ENCODE assay signal across 2 cellular contexts in the genomic region with DNA sequence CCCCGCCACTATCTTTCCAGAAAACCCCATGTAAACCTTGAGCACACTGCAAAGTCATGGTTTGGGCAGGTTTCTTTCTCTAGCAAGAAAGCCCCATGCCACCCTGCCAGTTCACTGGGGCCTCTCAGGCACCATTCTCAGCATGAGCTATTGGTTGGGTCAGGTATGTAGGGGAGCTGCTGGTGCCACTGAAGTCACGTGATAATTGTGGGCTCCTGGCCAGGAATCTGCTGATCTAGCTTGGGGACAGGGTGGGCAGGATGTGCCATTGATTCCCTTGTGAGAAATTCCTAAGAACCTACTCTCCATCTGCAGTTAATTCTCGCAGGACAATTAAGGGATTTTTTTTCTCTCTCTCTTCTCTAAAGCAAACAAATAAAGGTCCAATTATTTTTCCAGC.
TF ChIP-seq lines count a peak whose summit lies in the region.

No MANE protein-coding gene starts in this region.

TF ChIP-seq in K562, 482 proteins besides CTCF, POLR2A, EP300 and RAD21:
- TF ChIP-seq NFATC3 (IDR thresholded peaks at IDR 0.05) (no peak), NONO (IDR thresholded peaks at IDR 0.05; ENCODE audit: low read depth in 2 of 2, low read length in 1 of 2) (no peak), SMAD4 (CRISPR knock-in tag; conservative IDR thresholded peaks at IDR 0.05) (no peak), SIN3B (IDR thresholded peaks at IDR 0.05; ENCODE audit: low read depth) (no peak), ZFX (CRISPR knock-in tag; IDR thresholded peaks at IDR 0.05) (no peak), RAD51 (IDR thresholded peaks at IDR 0.05; ENCODE audit: borderline replicate concordance, low read depth) (peak; percentile 41; the same call in 1 of the 2 replicates), KDM1A (IDR thresholded peaks at IDR 0.05) (no peak), ZNF282 (CRISPR knock-in tag; IDR thresholded peaks at IDR 0.05) (no peak), ZNF41 (CRISPR knock-in tag; conservative IDR thresholded peaks at IDR 0.05) (no peak), KLF6 (CRISPR knock-in tag; IDR thresholded peaks at IDR 0.05; ENCODE audit: borderline replicate concordance) (no peak), KDM4B (IDR thresholded peaks at IDR 0.05; ENCODE audit: borderline replicate concordance in 2 of 2, low read depth in 1 of 2) (no peak), MCM7 (IDR thresholded peaks at IDR 0.05) (no peak)
- TF ChIP-seq, protein P1, sequence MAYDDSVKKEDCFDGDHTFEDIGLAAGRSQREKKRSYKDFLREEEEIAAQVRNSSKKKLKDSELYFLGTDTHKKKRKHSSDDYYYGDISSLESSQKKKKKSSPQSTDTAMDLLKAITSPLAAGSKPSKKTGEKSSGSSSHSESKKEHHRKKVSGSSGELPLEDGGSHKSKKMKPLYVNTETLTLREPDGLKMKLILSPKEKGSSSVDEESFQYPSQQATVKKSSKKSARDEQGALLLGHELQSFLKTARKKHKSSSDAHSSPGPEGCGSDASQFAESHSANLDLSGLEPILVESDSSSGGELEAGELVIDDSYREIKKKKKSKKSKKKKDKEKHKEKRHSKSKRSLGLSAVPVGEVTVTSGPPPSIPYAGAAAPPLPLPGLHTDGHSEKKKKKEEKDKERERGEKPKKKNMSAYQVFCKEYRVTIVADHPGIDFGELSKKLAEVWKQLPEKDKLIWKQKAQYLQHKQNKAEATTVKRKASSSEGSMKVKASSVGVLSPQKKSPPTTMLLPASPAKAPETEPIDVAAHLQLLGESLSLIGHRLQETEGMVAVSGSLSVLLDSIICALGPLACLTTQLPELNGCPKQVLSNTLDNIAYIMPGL (CRISPR knock-in tag; IDR thresholded peaks at IDR 0.05), result no peak
- TF ChIP-seq, protein P2, sequence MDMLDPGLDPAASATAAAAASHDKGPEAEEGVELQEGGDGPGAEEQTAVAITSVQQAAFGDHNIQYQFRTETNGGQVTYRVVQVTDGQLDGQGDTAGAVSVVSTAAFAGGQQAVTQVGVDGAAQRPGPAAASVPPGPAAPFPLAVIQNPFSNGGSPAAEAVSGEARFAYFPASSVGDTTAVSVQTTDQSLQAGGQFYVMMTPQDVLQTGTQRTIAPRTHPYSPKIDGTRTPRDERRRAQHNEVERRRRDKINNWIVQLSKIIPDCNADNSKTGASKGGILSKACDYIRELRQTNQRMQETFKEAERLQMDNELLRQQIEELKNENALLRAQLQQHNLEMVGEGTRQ (CRISPR knock-in tag; IDR thresholded peaks at IDR 0.05), result 0 out of 2 replicates have a peak, but pooled peaks have one; percentile 10
- TF ChIP-seq, protein P3, sequence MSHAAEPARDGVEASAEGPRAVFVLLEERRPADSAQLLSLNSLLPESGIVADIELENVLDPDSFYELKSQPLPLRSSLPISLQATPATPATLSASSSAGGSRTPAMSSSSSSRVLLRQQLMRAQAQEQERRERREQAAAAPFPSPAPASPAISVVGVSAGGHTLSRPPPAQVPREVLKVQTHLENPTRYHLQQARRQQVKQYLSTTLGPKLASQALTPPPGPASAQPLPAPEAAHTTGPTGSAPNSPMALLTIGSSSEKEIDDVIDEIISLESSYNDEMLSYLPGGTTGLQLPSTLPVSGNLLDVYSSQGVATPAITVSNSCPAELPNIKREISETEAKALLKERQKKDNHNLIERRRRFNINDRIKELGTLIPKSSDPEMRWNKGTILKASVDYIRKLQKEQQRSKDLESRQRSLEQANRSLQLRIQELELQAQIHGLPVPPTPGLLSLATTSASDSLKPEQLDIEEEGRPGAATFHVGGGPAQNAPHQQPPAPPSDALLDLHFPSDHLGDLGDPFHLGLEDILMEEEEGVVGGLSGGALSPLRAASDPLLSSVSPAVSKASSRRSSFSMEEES (CRISPR knock-in tag; IDR thresholded peaks at IDR 0.05), result peak; percentile 78

TF ChIP-seq in SK-N-SH, 30 proteins besides CTCF, POLR2A, EP300 and RAD21:
- no peak for TF ChIP-seq TEAD4 (IDR thresholded peaks at IDR 0.05; ENCODE audit: borderline replicate concordance, insufficient read depth)
- TF ChIP-seq, protein P4, sequence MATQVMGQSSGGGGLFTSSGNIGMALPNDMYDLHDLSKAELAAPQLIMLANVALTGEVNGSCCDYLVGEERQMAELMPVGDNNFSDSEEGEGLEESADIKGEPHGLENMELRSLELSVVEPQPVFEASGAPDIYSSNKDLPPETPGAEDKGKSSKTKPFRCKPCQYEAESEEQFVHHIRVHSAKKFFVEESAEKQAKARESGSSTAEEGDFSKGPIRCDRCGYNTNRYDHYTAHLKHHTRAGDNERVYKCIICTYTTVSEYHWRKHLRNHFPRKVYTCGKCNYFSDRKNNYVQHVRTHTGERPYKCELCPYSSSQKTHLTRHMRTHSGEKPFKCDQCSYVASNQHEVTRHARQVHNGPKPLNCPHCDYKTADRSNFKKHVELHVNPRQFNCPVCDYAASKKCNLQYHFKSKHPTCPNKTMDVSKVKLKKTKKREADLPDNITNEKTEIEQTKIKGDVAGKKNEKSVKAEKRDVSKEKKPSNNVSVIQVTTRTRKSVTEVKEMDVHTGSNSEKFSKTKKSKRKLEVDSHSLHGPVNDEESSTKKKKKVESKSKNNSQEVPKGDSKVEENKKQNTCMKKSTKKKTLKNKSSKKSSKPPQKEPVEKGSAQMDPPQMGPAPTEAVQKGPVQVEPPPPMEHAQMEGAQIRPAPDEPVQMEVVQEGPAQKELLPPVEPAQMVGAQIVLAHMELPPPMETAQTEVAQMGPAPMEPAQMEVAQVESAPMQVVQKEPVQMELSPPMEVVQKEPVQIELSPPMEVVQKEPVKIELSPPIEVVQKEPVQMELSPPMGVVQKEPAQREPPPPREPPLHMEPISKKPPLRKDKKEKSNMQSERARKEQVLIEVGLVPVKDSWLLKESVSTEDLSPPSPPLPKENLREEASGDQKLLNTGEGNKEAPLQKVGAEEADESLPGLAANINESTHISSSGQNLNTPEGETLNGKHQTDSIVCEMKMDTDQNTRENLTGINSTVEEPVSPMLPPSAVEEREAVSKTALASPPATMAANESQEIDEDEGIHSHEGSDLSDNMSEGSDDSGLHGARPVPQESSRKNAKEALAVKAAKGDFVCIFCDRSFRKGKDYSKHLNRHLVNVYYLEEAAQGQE (IDR thresholded peaks at IDR 0.05; ENCODE audit: low read depth, low read length), result no peak
- TF ChIP-seq YY1 (IDR thresholded peaks at IDR 0.05; ENCODE audit: low read depth), result no peak
- TF ChIP-seq NRF1 (IDR thresholded peaks at IDR 0.05; ENCODE audit: low read depth, low read length), result no peak
- TF ChIP-seq, protein P5, sequence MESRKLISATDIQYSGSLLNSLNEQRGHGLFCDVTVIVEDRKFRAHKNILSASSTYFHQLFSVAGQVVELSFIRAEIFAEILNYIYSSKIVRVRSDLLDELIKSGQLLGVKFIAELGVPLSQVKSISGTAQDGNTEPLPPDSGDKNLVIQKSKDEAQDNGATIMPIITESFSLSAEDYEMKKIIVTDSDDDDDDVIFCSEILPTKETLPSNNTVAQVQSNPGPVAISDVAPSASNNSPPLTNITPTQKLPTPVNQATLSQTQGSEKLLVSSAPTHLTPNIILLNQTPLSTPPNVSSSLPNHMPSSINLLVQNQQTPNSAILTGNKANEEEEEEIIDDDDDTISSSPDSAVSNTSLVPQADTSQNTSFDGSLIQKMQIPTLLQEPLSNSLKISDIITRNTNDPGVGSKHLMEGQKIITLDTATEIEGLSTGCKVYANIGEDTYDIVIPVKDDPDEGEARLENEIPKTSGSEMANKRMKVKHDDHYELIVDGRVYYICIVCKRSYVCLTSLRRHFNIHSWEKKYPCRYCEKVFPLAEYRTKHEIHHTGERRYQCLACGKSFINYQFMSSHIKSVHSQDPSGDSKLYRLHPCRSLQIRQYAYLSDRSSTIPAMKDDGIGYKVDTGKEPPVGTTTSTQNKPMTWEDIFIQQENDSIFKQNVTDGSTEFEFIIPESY (IDR thresholded peaks at IDR 0.05; ENCODE audit: borderline replicate concordance, low read depth), result no peak
- no peak for TF ChIP-seq SMC3 (IDR thresholded peaks at IDR 0.05; ENCODE audit: low read depth, low read length)
- no peak for TF ChIP-seq MXI1 (IDR thresholded peaks at IDR 0.05; ENCODE audit: low read depth, low read length)
- no peak for TF ChIP-seq MEF2A (IDR thresholded peaks at IDR 0.05; ENCODE audit: borderline replicate concordance, low read depth)
- TF ChIP-seq, protein P6, sequence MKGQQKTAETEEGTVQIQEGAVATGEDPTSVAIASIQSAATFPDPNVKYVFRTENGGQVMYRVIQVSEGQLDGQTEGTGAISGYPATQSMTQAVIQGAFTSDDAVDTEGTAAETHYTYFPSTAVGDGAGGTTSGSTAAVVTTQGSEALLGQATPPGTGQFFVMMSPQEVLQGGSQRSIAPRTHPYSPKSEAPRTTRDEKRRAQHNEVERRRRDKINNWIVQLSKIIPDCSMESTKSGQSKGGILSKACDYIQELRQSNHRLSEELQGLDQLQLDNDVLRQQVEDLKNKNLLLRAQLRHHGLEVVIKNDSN (IDR thresholded peaks at IDR 0.05; ENCODE audit: borderline replicate concordance, low read depth), result no peak
TF ChIP-seq in SK-N-SH: peak in this region for 0.
